In genomic region chr10:11685787-11686218, GRCh38 we compare ENCODE assay signal across 1 cellular context.
TF ChIP-seq lines count a peak whose summit lies in the region.

No MANE protein-coding gene starts in this region.

TF ChIP-seq in HEK293, 187 proteins besides CTCF, POLR2A, EP300 and RAD21 (continued from another document and continues in another):
- TF ChIP-seq PATZ1 (tag by site-specific recombination; IDR thresholded peaks at IDR 0.05) (peak; percentile 38; the same call in 1 of the 2 replicates), ZNF777 (tag by site-specific recombination; IDR thresholded peaks at IDR 0.05; ENCODE audit: borderline replicate concordance) (no peak), ZBTB11 (tag by site-specific recombination; conservative IDR thresholded peaks at IDR 0.05; ENCODE audit: low read depth) (no peak; the same call in 1 of the 2 replicates), KLF16 (tag by site-specific recombination; IDR thresholded peaks at IDR 0.05) (no peak), ZNF585B (tag by site-specific recombination; IDR thresholded peaks at IDR 0.05) (no peak), ZNF530 (tag by site-specific recombination; IDR thresholded peaks at IDR 0.05; ENCODE audit: low read depth) (no peak), ZNF658 (tag by site-specific recombination; IDR thresholded peaks at IDR 0.05) (no peak), ZBTB20 (tag by site-specific recombination; IDR thresholded peaks at IDR 0.05) (no peak), ZNF362 (tag by site-specific recombination; IDR thresholded peaks at IDR 0.05) (no peak), REST (tag by site-specific recombination; IDR thresholded peaks at IDR 0.05) (no peak), ZNF600 (tag by site-specific recombination; IDR thresholded peaks at IDR 0.05) (0 out of 2 replicates have a peak, but pooled peaks have one; percentile 53), WT1 (tag by site-specific recombination; IDR thresholded peaks at IDR 0.05) (peak; percentile 72), ZNF623 (tag by site-specific recombination; IDR thresholded peaks at IDR 0.05) (no peak), IKZF3 (tag by site-specific recombination; IDR thresholded peaks at IDR 0.05) (peak; percentile 78), ZNF514 (tag by site-specific recombination; IDR thresholded peaks at IDR 0.05) (no peak), ZNF433 (tag by site-specific recombination; IDR thresholded peaks at IDR 0.05; ENCODE audit: low read depth) (no peak), ZNF747 (tag by site-specific recombination; IDR thresholded peaks at IDR 0.05) (no peak), ZNF280C (tag by site-specific recombination; IDR thresholded peaks at IDR 0.05) (no peak), ZNF280D (tag by site-specific recombination; IDR thresholded peaks at IDR 0.05) (no peak), PRDM10 (tag by site-specific recombination; IDR thresholded peaks at IDR 0.05) (peak; percentile 79), ZNF518A (tag by site-specific recombination; conservative IDR thresholded peaks at IDR 0.05; ENCODE audit: low read depth) (peak; percentile 38; the same call in 1 of the 2 replicates), ZNF692 (tag by site-specific recombination; IDR thresholded peaks at IDR 0.05) (peak; percentile 92), SP2 (tag by site-specific recombination; IDR thresholded peaks at IDR 0.05) (no peak)
